In the genomic region with DNA sequence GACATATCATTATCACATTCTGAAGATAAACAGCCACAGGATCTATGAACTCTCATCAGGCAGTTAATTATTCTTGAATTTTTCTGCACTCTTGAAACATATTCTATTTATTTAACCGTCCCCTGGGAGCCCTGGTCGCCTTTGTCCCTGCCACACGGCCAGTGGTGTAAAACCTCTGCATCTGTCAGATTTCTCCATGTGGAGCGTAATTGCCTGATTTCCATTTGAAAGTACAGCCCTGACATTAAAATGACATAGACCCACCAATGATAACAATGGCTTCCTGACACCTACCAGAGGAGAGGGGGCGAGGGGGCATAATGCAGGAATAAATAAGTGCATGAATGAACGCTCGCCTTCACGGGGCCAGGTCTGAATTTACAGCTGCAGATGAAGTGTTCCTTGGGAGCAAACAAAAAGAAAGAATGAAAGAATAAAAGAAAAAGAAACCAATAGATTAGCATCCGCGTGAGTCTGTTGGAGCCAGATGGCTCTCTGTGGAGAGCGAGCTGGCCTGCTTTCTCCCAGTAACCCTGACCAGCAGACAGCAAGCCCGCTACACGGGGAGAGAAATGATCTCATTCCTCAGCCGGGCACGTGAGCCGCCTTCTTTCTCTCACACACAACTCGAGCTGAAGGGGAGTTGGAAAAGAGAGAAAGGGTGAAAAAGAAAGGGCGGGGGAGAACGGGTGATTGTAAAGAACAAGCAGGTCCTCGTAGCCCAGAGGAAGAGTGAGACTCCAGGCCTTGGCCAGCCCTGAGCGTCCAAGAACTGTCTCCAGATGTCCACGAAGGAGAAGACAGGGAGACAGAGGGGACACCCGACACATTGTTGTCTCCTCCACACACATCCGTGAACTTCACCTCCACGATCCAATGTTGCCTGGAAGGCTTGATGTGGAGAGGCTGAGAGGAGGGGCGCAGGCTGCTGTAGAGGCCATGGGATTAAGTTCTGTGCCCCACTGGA, we compare ENCODE assay signal across 8 cellular contexts.
DNase-seq lines count a peak whose midpoint lies in the region; TF ChIP-seq lines count a peak whose summit lies in the region.
"Had no signal": no experiment of that assay in that cellular context is flagged by ENCODE, and none has a peak within 500 bp of the region (broad histone marks: within the 10 kb centered on the region; RNA-seq: fewer than 3 reads in every experiment).

No MANE protein-coding gene starts in this region.

- no peaks in the 10 kb centered on the region for H3K79me2 ChIP-seq in KMS-11 (ENCODE audit: insufficient read depth, low read depth)

- no peak overlapping the region for H3K4me3 ChIP-seq in KMS-11 (IDR thresholded peaks at IDR 0.05; ENCODE audit: insufficient read depth, low read depth, low read length)

- DNase-seq in amygdala (lab: John Stamatoyannopoulos, UW) (peak in 39 of 56 donors; percentile 8 to 65 (median 41)), iPS-NIHi7 (ENCODE audit: extremely low spot score) (peak; percentile 52), ureter (ENCODE audit: low spot score) (no peak)
- DNase-seq in activated CD4-positive, alpha-beta T cell treated with anti-CD3 and anti-CD28 coated beads, Interleukin-2, amount 50 U/mL, for 1 hour: no peak
- no peak for DNase-seq in stimulated activated naive CD4-positive, alpha-beta T cell (lab: John Stamatoyannopoulos, UW)

- H3K9ac ChIP-seq in KMS-11: peak overlapping the region; percentile 67; the same call in 1 of the 2 replicates

- no peaks in the 10 kb centered on the region for H3K36me3 ChIP-seq in KMS-11 (ENCODE audit: insufficient read depth)

- no peak for TF ChIP-seq CTCF in KMS-11 (conservative IDR thresholded peaks at IDR 0.05; ENCODE audit: low read depth, low read length)

- H2AFZ ChIP-seq in KMS-11 (ENCODE audit: low read depth): peak overlapping the region; percentile 46; the same call in 1 of the 2 replicates

- H3K27ac ChIP-seq in KMS-11 (peak overlapping the region; percentile 93), temporal lobe (ENCODE audit: low read depth, low read length) (peak overlapping the region; percentile 27)
- H3K27ac ChIP-seq: HL-60 had no signal

- H3K4me1 ChIP-seq in KMS-11 (ENCODE audit: low read depth, poor library complexity, severe bottlenecking): peaks cover 28% of the 10 kb centered on the region

- no peaks in the 10 kb centered on the region for H4K20me1 ChIP-seq in KMS-11 (ENCODE audit: insufficient read depth)

- peak overlapping the region; percentile 78 for H3K4me2 ChIP-seq in KMS-11

- no peaks in the 10 kb centered on the region for H3K27me3 ChIP-seq in KMS-11 (ENCODE audit: insufficient read depth, low read depth)

Comparison
In these comparisons a context has a peak if more than half of its experiments do, and no peak if none do; other contexts are left out.
1. DNase-seq: peak in amygdala (39 of 56) and iPS-NIHi7 (single experiment); none in activated CD4-positive, alpha-beta T cell treated with anti-CD3 and anti-CD28 coated beads, Interleukin-2, amount 50 U/mL, for 1 hour (single experiment), stimulated activated naive CD4-positive, alpha-beta T cell (0 of 6) and ureter (single experiment).